Comparison of ENCODE assay signal across 8 cellular contexts in genomic region chr13:44237276-44237767, GRCh38.
DNase-seq lines count a peak whose midpoint lies in the region; ATAC-seq and TF ChIP-seq lines count a peak whose summit lies in the region.

No MANE protein-coding gene starts in this region.

- H3K4me1 ChIP-seq in colonic mucosa (no peaks in the 10 kb centered on the region), mesodermal cell (ENCODE audit: control insufficient read depth, insufficient read depth, low read length, poor library complexity, severe bottlenecking) (peaks cover 7% of the 10 kb centered on the region), upper lobe of right lung (peaks cover 32% of the 10 kb centered on the region)

- H3K9me3 ChIP-seq in colonic mucosa (no peaks in the 10 kb centered on the region), mesodermal cell (ENCODE audit: control insufficient read depth, low read length) (no peaks in the 10 kb centered on the region), upper lobe of right lung (no peaks in the 10 kb centered on the region)

- H3K9ac ChIP-seq in colonic mucosa (ENCODE audit: low read depth in 2 of 2, low read length in 2 of 2), result no peak overlapping the region

- H3K27me3 ChIP-seq in colonic mucosa (no peaks in the 10 kb centered on the region), upper lobe of right lung (no peaks in the 10 kb centered on the region)

- H3K27ac ChIP-seq in colonic mucosa (peak overlapping the region; percentile 33), mesodermal cell (ENCODE audit: low read depth, low read length, severe bottlenecking) (peak overlapping the region; percentile 66), upper lobe of right lung (peak overlapping the region; percentile 77)

- no peak for TF ChIP-seq CTCF in colonic mucosa (IDR thresholded peaks at IDR 0.05)
- TF ChIP-seq CTCF in upper lobe of right lung (IDR thresholded peaks at IDR 0.05), result no peak

- intact Hi-C loops in colonic mucosa (cut with DNase I), result no loop called here
- intact Hi-C loops in upper lobe of right lung (cut with DNase I), result loop anchor here (10.0 kb wide), 1 partner anchor 197 kb away; no protein-coding TSS in a partner anchor

- DNase-seq in CD1c-positive myeloid dendritic cell (ENCODE audit: extremely low spot score) (peak; percentile 69), NCI-H69 (lab: John Stamatoyannopoulos, UW) (peak; percentile 6), colonic mucosa (peak; percentile 35), upper lobe of right lung (no peak), HuH-7 (ENCODE audit: low spot score) (no peak), NCI-H1417 (lab: John Stamatoyannopoulos, UW) (no peak)

- WGBS in mesodermal cell (ENCODE audit: insufficient coverage in 2 of 2), 2 experiments, result 67 to 70% methylated on average over 1 to 2 of the region's 4 CpGs

- H3K4me3 ChIP-seq in colonic mucosa, result no peak overlapping the region
- H3K4me3 ChIP-seq in mesodermal cell (ENCODE audit: extremely low read depth, insufficient read depth, low read length, poor library complexity, severe bottlenecking), result no peak overlapping the region
- no peak overlapping the region for H3K4me3 ChIP-seq in upper lobe of right lung

- ATAC-seq in GM21390 (IDR thresholded peaks at IDR 0.05; ENCODE audit: unreplicated experiment) (peak; percentile 80), upper lobe of right lung (peak; percentile 93)

- no peaks in the 10 kb centered on the region for H3K36me3 ChIP-seq in colonic mucosa
- no peaks in the 10 kb centered on the region for H3K36me3 ChIP-seq in mesodermal cell (ENCODE audit: control insufficient read depth, insufficient read depth, low read length)
- H3K36me3 ChIP-seq in upper lobe of right lung, result no peaks in the 10 kb centered on the region

Comparison
In these comparisons a context has a peak if more than half of its experiments do, and no peak if none do; other contexts are left out.
1. DNase-seq: peak in CD1c-positive myeloid dendritic cell (single experiment), NCI-H69 (single experiment) and colonic mucosa (single experiment); none in upper lobe of right lung (single experiment), HuH-7 (single experiment) and NCI-H1417 (0 of 3).
2. Peak in every context shown above with its lines, with median percentiles within 50 percentile points of each other: H3K27ac ChIP-seq.